1 cellular context compared by ENCODE assay signal in the genomic region with DNA sequence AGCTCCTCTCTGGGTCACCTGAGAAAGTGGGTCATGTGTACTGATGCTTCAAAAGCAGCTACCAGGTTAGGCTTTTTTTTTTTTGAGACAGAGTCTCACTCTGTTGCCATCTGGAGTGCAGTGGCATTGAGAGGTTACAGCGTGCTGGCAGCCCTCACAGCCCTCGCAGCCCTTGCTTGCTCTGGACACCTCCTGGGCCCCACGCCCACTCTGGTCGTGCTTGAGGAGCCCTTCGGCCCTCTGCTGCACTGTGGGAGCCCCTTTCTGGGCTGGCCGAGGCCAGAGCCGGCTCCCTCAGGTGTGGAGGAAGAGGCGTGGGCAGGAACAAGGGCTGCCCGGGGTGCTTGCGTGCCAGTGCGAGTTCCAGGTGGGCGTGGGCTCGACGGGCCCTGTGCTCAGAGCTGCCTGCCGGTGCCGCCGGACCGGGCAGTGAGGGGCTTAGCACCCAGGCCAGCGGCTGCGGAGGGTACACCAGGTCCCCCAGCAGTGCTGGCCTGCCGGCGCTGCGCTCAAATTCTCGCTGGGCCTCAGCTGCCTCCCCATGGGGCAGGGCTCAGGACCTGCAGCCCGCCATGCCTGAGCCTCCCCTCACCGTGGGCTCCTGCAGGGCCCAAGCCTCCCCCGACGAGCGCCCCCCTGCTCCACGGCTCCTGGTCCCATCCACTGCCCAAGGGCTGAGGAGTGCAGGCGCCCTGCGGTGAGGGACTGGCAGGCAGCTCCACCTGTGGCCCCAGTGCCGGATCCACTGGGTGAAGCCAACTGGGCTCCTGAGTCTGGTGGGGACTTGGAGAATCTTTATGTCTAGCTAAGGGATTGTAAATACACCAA.
TF ChIP-seq lines count a peak whose summit lies in the region.

No MANE protein-coding gene starts in this region.

TF ChIP-seq in IMR-90, 13 proteins besides CTCF, POLR2A, EP300 and RAD21:
- TF ChIP-seq RCOR1 (IDR thresholded peaks at IDR 0.05; ENCODE audit: insufficient replicate concordance, low read length): no peak
- TF ChIP-seq CHD1 (IDR thresholded peaks at IDR 0.05; ENCODE audit: low read depth, low read length): no peak
- TF ChIP-seq NFE2L2 (IDR thresholded peaks at IDR 0.05; ENCODE audit: low read depth, low read length): no peak
- TF ChIP-seq, protein P1, sequence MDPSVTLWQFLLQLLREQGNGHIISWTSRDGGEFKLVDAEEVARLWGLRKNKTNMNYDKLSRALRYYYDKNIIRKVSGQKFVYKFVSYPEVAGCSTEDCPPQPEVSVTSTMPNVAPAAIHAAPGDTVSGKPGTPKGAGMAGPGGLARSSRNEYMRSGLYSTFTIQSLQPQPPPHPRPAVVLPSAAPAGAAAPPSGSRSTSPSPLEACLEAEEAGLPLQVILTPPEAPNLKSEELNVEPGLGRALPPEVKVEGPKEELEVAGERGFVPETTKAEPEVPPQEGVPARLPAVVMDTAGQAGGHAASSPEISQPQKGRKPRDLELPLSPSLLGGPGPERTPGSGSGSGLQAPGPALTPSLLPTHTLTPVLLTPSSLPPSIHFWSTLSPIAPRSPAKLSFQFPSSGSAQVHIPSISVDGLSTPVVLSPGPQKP (IDR thresholded peaks at IDR 0.05; ENCODE audit: borderline replicate concordance, low read depth, low read length): no peak
